22 cellular contexts compared by ENCODE assay signal in the genomic region with DNA sequence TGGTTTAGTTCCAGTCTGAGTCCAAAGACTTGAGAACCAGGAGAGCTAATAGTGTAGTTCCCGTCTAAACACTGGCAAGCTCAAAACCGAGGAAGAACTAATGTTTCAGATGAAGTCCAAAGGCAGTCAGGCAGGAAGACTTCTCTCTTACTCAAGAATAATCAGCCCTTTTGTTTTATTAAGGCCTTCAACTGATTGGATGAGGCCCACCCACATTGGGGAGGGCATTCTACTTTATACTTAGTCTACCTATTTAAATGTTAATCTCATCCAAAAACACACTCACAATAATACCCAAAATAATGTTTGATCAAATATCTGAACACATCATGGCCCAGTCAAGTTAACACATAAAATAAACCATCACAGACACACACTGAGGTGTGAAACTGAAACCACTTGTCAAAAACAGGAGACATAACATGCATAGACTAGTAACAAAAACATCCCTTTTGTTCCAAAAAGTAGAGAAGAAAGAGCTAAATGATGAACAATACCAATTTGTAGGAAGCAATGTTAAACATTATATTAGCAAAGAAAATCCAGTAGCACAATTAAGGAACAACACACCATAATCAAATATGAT. TPM values are rescaled to one million over a fixed set of nuclear protein-coding genes. Genes with fewer than 3 reads are reported as not detected.
A peak's percentile ranks its signal among the peaks of the same experiment; 100 is the strongest.
DNase-seq lines count a peak whose midpoint lies in the region; ATAC-seq and TF ChIP-seq lines count a peak whose summit lies in the region.
"Had no signal": no experiment of that assay in that cellular context is flagged by ENCODE, and none has a peak within 500 bp of the region (broad histone marks: within the 10 kb centered on the region; RNA-seq: fewer than 3 reads in every experiment).

No MANE protein-coding gene starts in this region.

- no peaks in the 10 kb centered on the region for H3K9me3 Mint-ChIP-seq in central memory CD8-positive, alpha-beta T cell
- H3K9me3 Mint-ChIP-seq: activated CD4-positive, alpha-beta memory T cell treated with anti-CD3 and anti-CD28 coated beads, Interleukin-2, amount 10 ng/mL, durations not matched to agents 7 days and 5 days; brain had no signal

- no peaks in the 10 kb centered on the region for H3K36me3 ChIP-seq in A673 (ENCODE audit: insufficient read depth, low read length, poor library complexity, severe bottlenecking)
- H3K36me3 ChIP-seq: BLaER1 treated with 17β-estradiol and CSF1 and Interleukin-3, amounts not matched to agents 10 nM and 100 nM; prostate gland; sigmoid colon; stomach; tibial nerve had no signal

- no TSS peak for BruUV-seq in A673 (replicated peaks; lab: Mats Ljungman, UMichigan)

- H3K4me1 Mint-ChIP-seq in central memory CD8-positive, alpha-beta T cell = peaks cover 14% of the 10 kb centered on the region

- no peak for TF ChIP-seq CTCF in A673 (conservative IDR thresholded peaks at IDR 0.05; ENCODE audit: low read depth, low read length)

- no peak overlapping the region for H3K27ac ChIP-seq in A673 (ENCODE audit: low read depth, low read length, poor library complexity, severe bottlenecking)
- H3K27ac ChIP-seq: BLaER1 treated with 17β-estradiol and CSF1 and Interleukin-3, amounts not matched to agents 10 nM and 100 nM; prostate gland; sigmoid colon; stomach; tibial nerve had no signal

- H3K27ac Mint-ChIP-seq in central memory CD8-positive, alpha-beta T cell (ENCODE audit: low read depth) = peak overlapping the region; percentile 2
- H3K27ac Mint-ChIP-seq: activated CD4-positive, alpha-beta memory T cell treated with anti-CD3 and anti-CD28 coated beads, Interleukin-2, amount 10 ng/mL, durations not matched to agents 7 days and 5 days; brain had no signal

- intact Hi-C loops in A673 (cut with micrococcal nuclease; ENCODE audit: unreplicated experiment) = no loop called here

- no peaks in the 10 kb centered on the region for H3K9me3 ChIP-seq in A673 (ENCODE audit: low read depth, low read length, poor library complexity, severe bottlenecking)
- H3K9me3 ChIP-seq: BLaER1 treated with 17β-estradiol and CSF1 and Interleukin-3, amounts not matched to agents 10 nM and 100 nM; prostate gland; sigmoid colon; stomach; tibial nerve had no signal

- H3K4me3 Mint-ChIP-seq in central memory CD8-positive, alpha-beta T cell = peak overlapping the region; percentile 12
- H3K4me3 Mint-ChIP-seq: activated CD4-positive, alpha-beta memory T cell treated with anti-CD3 and anti-CD28 coated beads, Interleukin-2, amount 10 ng/mL, durations not matched to agents 7 days and 5 days; brain had no signal

- H3K27me3 ChIP-seq in A673 (replicated peaks; ENCODE audit: insufficient read depth, low read depth, low read length, poor library complexity) = no peaks in the 10 kb centered on the region
- H3K27me3 ChIP-seq: BLaER1 treated with 17β-estradiol and CSF1 and Interleukin-3, amounts not matched to agents 10 nM and 100 nM; sigmoid colon; stomach; tibial nerve had no signal

- CTCF ChIA-PET in A673 (lab: Charles Lee) = no interaction called here

- POLR2A ChIA-PET in A673 (lab: Charles Lee; ENCODE audit: low non-redundant PET) = no interaction called here

- H3K36me3 Mint-ChIP-seq in central memory CD8-positive, alpha-beta T cell (ENCODE audit: insufficient read depth) = no peaks in the 10 kb centered on the region
- H3K36me3 Mint-ChIP-seq: brain had no signal

- ATAC-seq in GM18502 (IDR thresholded peaks at IDR 0.05; ENCODE audit: poor library complexity, unreplicated experiment) (peak; percentile 57), GM19395 (IDR thresholded peaks at IDR 0.05; ENCODE audit: unreplicated experiment) (peak; percentile 63), HG03354 (IDR thresholded peaks at IDR 0.05; ENCODE audit: poor library complexity, severe bottlenecking, unreplicated experiment) (peak; percentile 60), HG02571 (IDR thresholded peaks at IDR 0.05; ENCODE audit: unreplicated experiment) (no peak)
- peak; percentile 76 for ATAC-seq in central memory CD8-positive, alpha-beta T cell (replicated peaks; ENCODE audit: extremely low read depth, poor library complexity, severe bottlenecking)

- no peak for DNase-seq in central memory CD8-positive, alpha-beta T cell (ENCODE audit: low spot score in 2 of 2)
- DNase-seq in H4 (ENCODE audit: low spot score) = no peak
- DNase-seq in A673 (ENCODE audit: low spot score) = no peak
- no peak for DNase-seq in HK-2 (ENCODE audit: unreplicated experiment)
- DNase-seq: activated CD4-positive, alpha-beta memory T cell treated with anti-CD3 and anti-CD28 coated beads, Interleukin-2, amount 10 ng/mL, durations not matched to agents 7 days and 5 days; activated gamma-delta T cell; Calu3; kidney; mammary epithelial cell; NCI-H1694; NCI-H2171; NCI-H524; sigmoid colon; stomach had no signal

- no peaks in the 10 kb centered on the region for H3K27me3 Mint-ChIP-seq in central memory CD8-positive, alpha-beta T cell
- H3K27me3 Mint-ChIP-seq: activated CD4-positive, alpha-beta memory T cell treated with anti-CD3 and anti-CD28 coated beads, Interleukin-2, amount 10 ng/mL, durations not matched to agents 7 days and 5 days had no signal

- H3K4me3 ChIP-seq in A673 (ENCODE audit: low read depth, low read length, poor library complexity, severe bottlenecking) = no peak overlapping the region
- H3K4me3 ChIP-seq: BLaER1 treated with 17β-estradiol and CSF1 and Interleukin-3, amounts not matched to agents 10 nM and 100 nM; prostate gland; sigmoid colon; stomach; tibial nerve had no signal

- H3K4me1 ChIP-seq in A673 (ENCODE audit: insufficient read depth, low read length, poor library complexity, severe bottlenecking) = no peaks in the 10 kb centered on the region
- H3K4me1 ChIP-seq: BLaER1 treated with 17β-estradiol and CSF1 and Interleukin-3, amounts not matched to agents 10 nM and 100 nM; prostate gland; sigmoid colon; stomach; tibial nerve had no signal

RNA-seq across cellular contexts. Expression of gene SENP6, which starts 50.2 kb away (rescaled TPM):
- 42.7 and 63.4 TPM in 2 replicates for total RNA-seq in H4 (2014; rRNA removed; shearing (Covaris generic))
- total RNA-seq in A673 (2021) = 92.7 and 103 TPM in 2 replicates

RNA-seq across cellular contexts. Expression of gene FILIP1, which starts 57.9 kb away (rescaled TPM):
- 0.31 and 0.88 TPM in 2 replicates for total RNA-seq in H4 (2014; rRNA removed; shearing (Covaris generic))
- total RNA-seq in A673 (2021) = 0.24 and 0.32 TPM in 2 replicates
- total RNA-seq: activated CD4-positive, alpha-beta memory T cell treated with anti-CD3 and anti-CD28 coated beads, Interleukin-2, amount 10 ng/mL, durations not matched to agents 7 days and 5 days; Calu3 had no signal
